ENCODE assay signal across 24 cellular contexts in the genomic region with DNA sequence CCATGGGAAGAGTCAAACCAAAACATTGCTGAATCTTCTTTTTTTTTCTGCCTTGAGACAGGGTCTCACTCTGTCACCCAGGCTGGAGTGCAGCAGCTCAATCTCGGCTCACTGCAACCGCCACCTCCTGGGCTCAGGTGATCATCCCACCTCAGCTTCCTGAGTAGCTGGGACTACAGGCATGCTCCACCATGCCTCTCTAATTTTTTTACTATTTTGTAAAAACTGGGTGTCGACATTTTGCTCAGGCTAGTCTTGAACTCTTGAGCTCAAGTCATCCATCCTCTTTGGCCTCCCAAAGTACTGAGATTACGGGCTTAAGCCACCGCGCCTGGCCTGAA. TPM values are rescaled to one million over a fixed set of nuclear protein-coding genes. Genes with fewer than 3 reads are reported as not detected.
DNase-seq lines count a peak whose midpoint lies in the region; ATAC-seq and TF ChIP-seq lines count a peak whose summit lies in the region.
"Had no signal": no experiment of that assay in that cellular context is flagged by ENCODE, and none has a peak within 500 bp of the region (broad histone marks: within the 10 kb centered on the region; RNA-seq: fewer than 3 reads in every experiment).

No MANE protein-coding gene starts in this region.

- H4K20me1 ChIP-seq in PC-3 (ENCODE audit: low read length), result no peaks in the 10 kb centered on the region

- ATAC-seq in PC-3 (no peak), RWPE2 (ENCODE audit: low read depth) (no peak)
- no peak for ATAC-seq in stimulated activated memory B cell treated with anti-CD40 and anti-IgM and Interleukin-4, amounts not matched to agents 10 μg/mL and 1 μg/mL and 100 μg/mL, for 72 hours
- ATAC-seq: HepG2, K562 had no signal

- no peaks in the 10 kb centered on the region for H3K9me2 ChIP-seq in PC-3 (replicated peaks; ENCODE audit: low read length)

- POLR2A ChIA-PET in PC-3 (lab: Charles Lee; ENCODE audit: unreplicated experiment), result interaction anchor here (0.6 to 0.8 kb wide), 2 partner anchors 435 to 1646 kb away, joined by 3 to 12 read pairs; no protein-coding TSS in a partner anchor

- H3K4me3 Mint-ChIP-seq in stimulated activated memory B cell treated with anti-CD40 and anti-IgM and Interleukin-4, amounts not matched to agents 10 μg/mL and 1 μg/mL and 100 μg/mL, for 72 hours, result no peak overlapping the region

- no peaks in the 10 kb centered on the region for H3K4me1 Mint-ChIP-seq in stimulated activated memory B cell treated with anti-CD40 and anti-IgM and Interleukin-4, amounts not matched to agents 10 μg/mL and 1 μg/mL and 100 μg/mL, for 72 hours

- H3K9me3 Mint-ChIP-seq in stimulated activated memory B cell treated with anti-CD40 and anti-IgM and Interleukin-4, amounts not matched to agents 10 μg/mL and 1 μg/mL and 100 μg/mL, for 72 hours, result no peaks in the 10 kb centered on the region

- no peak overlapping the region for H3K27ac Mint-ChIP-seq in stimulated activated memory B cell treated with anti-CD40 and anti-IgM and Interleukin-4, amounts not matched to agents 10 μg/mL and 1 μg/mL and 100 μg/mL, for 72 hours

- no peak overlapping the region for H3K4me3 ChIP-seq in PC-3 (ENCODE audit: low read length)
- no peak overlapping the region for H3K4me3 ChIP-seq in RWPE2 (ENCODE audit: severe bottlenecking)
- no peak overlapping the region for H3K4me3 ChIP-seq in skin epidermis
- H3K4me3 ChIP-seq: K562 had no signal

- H3K9ac ChIP-seq in PC-3 (ENCODE audit: low read length), result peak overlapping the region; percentile 74

- CTCF ChIA-PET in PC-3 (lab: Charles Lee), result no interaction called here

- no peaks in the 10 kb centered on the region for H3K79me2 ChIP-seq in PC-3 (ENCODE audit: low read length)

- H3K36me3 Mint-ChIP-seq in stimulated activated memory B cell treated with anti-CD40 and anti-IgM and Interleukin-4, amounts not matched to agents 10 μg/mL and 1 μg/mL and 100 μg/mL, for 72 hours, result no peaks in the 10 kb centered on the region

- H3K27me3 ChIP-seq in PC-3 (ENCODE audit: low read length) (no peaks in the 10 kb centered on the region), RWPE2 (ENCODE audit: insufficient read depth, poor library complexity, severe bottlenecking) (no peaks in the 10 kb centered on the region)

- peak overlapping the region; percentile 93 for H3K27ac ChIP-seq in PC-3 (ENCODE audit: low read length)
- peak overlapping the region; percentile 99 for H3K27ac ChIP-seq in RWPE2 (ENCODE audit: poor library complexity, severe bottlenecking)
- peak overlapping the region; percentile 99 for H3K27ac ChIP-seq in epithelial cell of prostate
- peak overlapping the region in 12 of 21 experiments; percentile 24 to 77 (median 57) for H3K27ac ChIP-seq in skin epidermis

- H3K4me2 ChIP-seq in PC-3 (ENCODE audit: low read length), result peak overlapping the region; percentile 33

- peaks cover 47% of the 10 kb centered on the region for H3K27me3 Mint-ChIP-seq in stimulated activated memory B cell treated with anti-CD40 and anti-IgM and Interleukin-4, amounts not matched to agents 10 μg/mL and 1 μg/mL and 100 μg/mL, for 72 hours

- BruUV-seq in PC-3 (replicated peaks; lab: Mats Ljungman, UMichigan), result no TSS peak

- intact Hi-C loops in PC-3 (cut with micrococcal nuclease), result no loop called here

- 0 out of 2 replicates have a peak overlapping the region, but pooled peaks have one; percentile 47 for H2AFZ ChIP-seq in PC-3 (ENCODE audit: low read length)

- H3K4me1 ChIP-seq in PC-3 (ENCODE audit: insufficient read depth, low read length) (peaks cover 69% of the 10 kb centered on the region), RWPE2 (ENCODE audit: insufficient read depth, poor library complexity, severe bottlenecking) (peaks cover 51% of the 10 kb centered on the region)
- H3K4me1 ChIP-seq: BE2C had no signal

- peaks cover 18% of the 10 kb centered on the region for H3F3A ChIP-seq in PC-3 (ENCODE audit: low read length, unreplicated experiment)

- H3K36me3 ChIP-seq in PC-3 (ENCODE audit: low read depth, low read length) (no peaks in the 10 kb centered on the region), RWPE2 (ENCODE audit: low read depth) (no peaks in the 10 kb centered on the region)
- H3K36me3 ChIP-seq: BE2C had no signal

- H3K9me3 ChIP-seq in PC-3 (ENCODE audit: low read length) (no peaks in the 10 kb centered on the region), RWPE2 (ENCODE audit: severe bottlenecking) (no peaks in the 10 kb centered on the region)
- H3K9me3 ChIP-seq: BE2C had no signal

- TF ChIP-seq CTCF in PC-3 (conservative IDR thresholded peaks at IDR 0.05; ENCODE audit: low read depth, low read length) (no peak), RWPE2 (IDR thresholded peaks at IDR 0.05; ENCODE audit: poor library complexity, severe bottlenecking) (no peak)

- DNase-seq in PC-3, result no peak
- DNase-seq in RWPE2 (ENCODE audit: low spot score), result no peak
- no peak for DNase-seq in epithelial cell of prostate (ENCODE audit: low read depth, low spot score)
- DNase-seq in anterior cingulate cortex (lab: John Stamatoyannopoulos, UW), result no peak
- DNase-seq in cerebellum (ENCODE audit: low spot score), result no peak
- DNase-seq: BE2C, DMS53, GF-D8, MM.1S, NCI-H1048, NCI-H1417 treated with DMSO at 0.1 percent for 48 hours, NCI-H187, NCI-H2107, NCI-H446 treated with DMSO at 0.1 percent for 48 hours, NCI-H526 treated with DMSO at 0.1 percent for 48 hours, RPMI8226, SIG-M5 had no signal

RNA-seq across cellular contexts. Expression of a gene that starts 1.5 kb away (rescaled TPM):
- total RNA-seq in PC-3 (2014; rRNA removed), result 32.8 and 38.5 TPM in 2 replicates
- total RNA-seq in cerebellum, result not detected
- total RNA-seq: A673, HepG2, K562, LHCN-M2 had no signal

RNA-seq across cellular contexts. Expression of a gene that starts 16.3 kb away (rescaled TPM):
- 7.7 and 8.5 TPM in 2 replicates for total RNA-seq in PC-3 (2014; rRNA removed)
- total RNA-seq in cerebellum, result not detected
- total RNA-seq: A673, H4, HepG2, K562, LHCN-M2 had no signal

RNA-seq across cellular contexts. Expression of a gene that starts 29.5 kb away (rescaled TPM):
- total RNA-seq in PC-3 (2014; rRNA removed) (0.29 TPM in 1 of 2 replicates, not detected in the other), cerebellum (not detected)
- total RNA-seq: A673, H4, HepG2, K562, LHCN-M2 had no signal

RNA-seq across cellular contexts. Expression of a gene that starts 38.0 kb away (rescaled TPM):
- total RNA-seq in PC-3 (2014; rRNA removed) (not detected in 2 replicates), cerebellum (not detected)
- total RNA-seq: A673, H4, HepG2, K562, LHCN-M2 had no signal

RNA-seq across cellular contexts. Expression of a gene that starts 50.2 kb away (rescaled TPM):
- total RNA-seq in PC-3 (2014; rRNA removed) (0.15 TPM in 1 of 2 replicates, not detected in the other), cerebellum (not detected)
- total RNA-seq: A673, H4, HepG2, K562, LHCN-M2 had no signal

Comparison
In these comparisons a context has a peak if more than half of its experiments do, and no peak if none do; other contexts are left out.
1. RNA of a gene that starts 1.5 kb away (total RNA-seq): 32.8 to 38.5 TPM in PC-3; not detected in cerebellum (single experiment); every median in the first group is over 10 times any median in the second.
2. Peak in every context shown above with its lines, with median percentiles within 50 percentile points of each other: H3K27ac ChIP-seq.